ENCODE assay signal across 25 cellular contexts in genomic region chr2:221346411-221346810, GRCh38.
A peak's percentile ranks its signal among the peaks of the same experiment; 100 is the strongest.
DNase-seq lines count a peak whose midpoint lies in the region; ATAC-seq and TF ChIP-seq lines count a peak whose summit lies in the region.
"Had no signal": no experiment of that assay in that cellular context is flagged by ENCODE, and none has a peak within 500 bp of the region (broad histone marks: within the 10 kb centered on the region; RNA-seq: fewer than 3 reads in every experiment).

No MANE protein-coding gene starts in this region.

- H3K4me3 Mint-ChIP-seq in activated naive CD8-positive, alpha-beta T cell treated with anti-CD3 and anti-CD28 coated beads, Interleukin-2, amount 50 U/mL, for 24 hours = no peak overlapping the region
- H3K4me3 Mint-ChIP-seq: CD4-positive, alpha-beta T cell; T-cell had no signal

- H3K36me3 Mint-ChIP-seq in activated naive CD8-positive, alpha-beta T cell treated with anti-CD3 and anti-CD28 coated beads, Interleukin-2, amount 50 U/mL, for 24 hours (ENCODE audit: low read depth) = no peaks in the 10 kb centered on the region
- H3K36me3 Mint-ChIP-seq: T-cell had no signal

- no peaks in the 10 kb centered on the region for H3K4me1 Mint-ChIP-seq in activated naive CD8-positive, alpha-beta T cell treated with anti-CD3 and anti-CD28 coated beads, Interleukin-2, amount 50 U/mL, for 24 hours
- H3K4me1 Mint-ChIP-seq: T-cell had no signal

- H3K27ac ChIP-seq in 22Rv1 = peak overlapping the region; percentile 28
- H3K27ac ChIP-seq: BLaER1 treated with 17β-estradiol and CSF1 and Interleukin-3, amounts not matched to agents 10 nM and 100 nM; SJSA1 had no signal

- TF ChIP-seq CTCF in 22Rv1 (IDR thresholded peaks at IDR 0.05) = no peak

- no peaks in the 10 kb centered on the region for H3K9me3 Mint-ChIP-seq in activated naive CD8-positive, alpha-beta T cell treated with anti-CD3 and anti-CD28 coated beads, Interleukin-2, amount 50 U/mL, for 24 hours
- H3K9me3 Mint-ChIP-seq: CD4-positive, alpha-beta T cell had no signal

- peak; percentile 80 for DNase-seq in NCI-H1694 treated with DMSO at 0.1 percent for 48 hours (lab: John Stamatoyannopoulos, UW)
- DNase-seq in SK-MEL-5 (ENCODE audit: low read depth, low spot score) = peak; percentile 13
- DNase-seq in fibroblast of gingiva (ENCODE audit: low read depth) = peak; percentile 5
- no peak for DNase-seq in activated naive CD8-positive, alpha-beta T cell treated with anti-CD3 and anti-CD28 coated beads, Interleukin-2, amount 50 U/mL, for 24 hours
- DNase-seq in cerebellar cortex (ENCODE audit: low spot score) = no peak
- DNase-seq in ureter (ENCODE audit: low spot score) = no peak
- no peak for DNase-seq in stimulated activated naive CD4-positive, alpha-beta T cell (lab: John Stamatoyannopoulos, UW)
- DNase-seq: CD4-positive, alpha-beta T cell; COR-L47; DMS79; GF-D8; GOT3; NCI-H1092 treated with DMSO at 0.1 percent for 48 hours; NCI-H146; NCI-H2029 treated with DMSO at 0.1 percent for 48 hours; NCI-H226; NCI-H524 treated with DMSO at 0.1 percent for 48 hours; NCI-H82; NK-92 treated with Interleukin-12 subunit alpha and Interleukin-12 subunit beta, amount 100 ng/mL, for 24 hours; Right ventricle myocardium superior; RPMI8226; T-cell had no signal

- H3K27me3 Mint-ChIP-seq in activated naive CD8-positive, alpha-beta T cell treated with anti-CD3 and anti-CD28 coated beads, Interleukin-2, amount 50 U/mL, for 24 hours = peaks cover 2% of the 10 kb centered on the region
- H3K27me3 Mint-ChIP-seq: CD4-positive, alpha-beta T cell had no signal

- in situ Hi-C loops in SK-MEL-5 (cut with HindIII; ENCODE audit: low pct_unique_long_range_greater_than_20kb, low sequenced_read_pairs) = no loop called here

- ATAC-seq in activated naive CD8-positive, alpha-beta T cell treated with anti-CD3 and anti-CD28 coated beads, Interleukin-2, amount 50 U/mL, for 24 hours = no peak
- ATAC-seq: T-cell had no signal

- H3K27ac Mint-ChIP-seq in activated naive CD8-positive, alpha-beta T cell treated with anti-CD3 and anti-CD28 coated beads, Interleukin-2, amount 50 U/mL, for 24 hours = no peak overlapping the region
- H3K27ac Mint-ChIP-seq: CD4-positive, alpha-beta T cell; T-cell had no signal

Comparison
In these comparisons a context has a peak if more than half of its experiments do, and no peak if none do; other contexts are left out.
1. DNase-seq: peak in NCI-H1694 treated with DMSO at 0.1 percent for 48 hours (single experiment), SK-MEL-5 (single experiment) and fibroblast of gingiva (single experiment); none in activated naive CD8-positive, alpha-beta T cell treated with anti-CD3 and anti-CD28 coated beads, Interleukin-2, amount 50 U/mL, for 24 hours (single experiment), cerebellar cortex (single experiment), ureter (single experiment) and stimulated activated naive CD4-positive, alpha-beta T cell (0 of 6).